ENCODE assay signal across 29 cellular contexts in genomic region chr14:60215127-60215444, GRCh38. TPM values are rescaled to one million over a fixed set of nuclear protein-coding genes. Genes with fewer than 3 reads are reported as not detected.
DNase-seq lines count a peak whose midpoint lies in the region; ATAC-seq, FAIRE-seq and TF ChIP-seq lines count a peak whose summit lies in the region.
"Had no signal": no experiment of that assay in that cellular context is flagged by ENCODE, and none has a peak within 500 bp of the region (broad histone marks: within the 10 kb centered on the region; RNA-seq: fewer than 3 reads in every experiment).

No MANE protein-coding gene starts in this region.

- WGBS in GM12878 (ENCODE audit: insufficient coverage, insufficient replicate concordance, low lambda C conversion rate, missing lambda C conversion rate) = 71% methylated on average over 2 of the region's 2 CpGs
- WGBS in small intestine, 3 donors = 15 to 48% (median 44%) methylated on average over 2 of the region's 2 CpGs

- H4K20me1 ChIP-seq in HCT116 (ENCODE audit: insufficient read depth) = no peaks in the 10 kb centered on the region
- H4K20me1 ChIP-seq in GM12878 (ENCODE audit: control insufficient read depth, insufficient read depth) = no peaks in the 10 kb centered on the region
- H4K20me1 ChIP-seq: BLaER1 had no signal

- TF ChIP-seq CTCF in HCT116 (IDR thresholded peaks at IDR 0.05 in 2 of 3, conservative IDR thresholded peaks at IDR 0.05 in 1 of 3; ENCODE audit: borderline replicate concordance in 1 of 3, insufficient read depth in 1 of 3, low read depth in 2 of 3, low read length in 2 of 3) (no peak), GM12878 (IDR thresholded peaks at IDR 0.05 in 2 of 3, conservative IDR thresholded peaks at IDR 0.05 in 1 of 3; ENCODE audit: control insufficient read depth in 2 of 3, extremely low read depth in 1 of 3, insufficient read depth in 1 of 3, low read depth in 3 of 3, low read length in 3 of 3) (no peak)

- TF ChIP-seq RAD21 in HCT116 (IDR thresholded peaks at IDR 0.05; ENCODE audit: low read depth) (no peak), GM12878 (IDR thresholded peaks at IDR 0.05; ENCODE audit: insufficient read depth, low read depth, low read length) (no peak)

- SMC1A ChIA-PET in GM12878 (lab: Charles Lee; ENCODE audit: uncharacterized antibody, unreplicated experiment) = interaction anchor here (0.8 to 17.6 kb wide), 10 partner anchors 10 to 116 kb away, joined by 3 to 303 read pairs (median 9); partner anchors contain the start of gene PPM1A

- H3K27ac ChIP-seq in HCT116 (ENCODE audit: low read depth, low read length) = no peak overlapping the region
- H3K27ac ChIP-seq in GM12878 (ENCODE audit: control insufficient read depth, insufficient read depth) = 0 out of 2 replicates have a peak overlapping the region, but pooled peaks have one; percentile 13
- H3K27ac ChIP-seq in muscle layer of colon (ENCODE audit: low read depth, low read length) = peak overlapping the region; percentile 57
- peak overlapping the region in 1 of 2 donors; percentile 4 for H3K27ac ChIP-seq in small intestine (ENCODE audit: low read depth in 1 of 2, low read length in 1 of 2)
- H3K27ac ChIP-seq: BLaER1, cardiac muscle cell, epithelial cell of prostate, tibial artery had no signal

- DNase-seq in HCT116 (ENCODE audit: low read depth, low spot score) (no peak), GM12878 (ENCODE audit: low read depth, low spot score) (no peak), small intestine (peak; percentile 77), iPS-NIHi11 (ENCODE audit: low spot score) (no peak), HuH-7.5 (ENCODE audit: low spot score) (no peak), sciatic nerve (ENCODE audit: low spot score) (no peak)
- DNase-seq: activated CD4-positive, alpha-beta T cell treated with anti-CD3 and anti-CD28 coated beads, Interleukin-2, amount 50 U/mL, for 4 hours; activated naive CD8-positive, alpha-beta T cell treated with anti-CD3 and anti-CD28 coated beads, Interleukin-2, amount 50 U/mL, for 24 hours; activated T-cell treated with anti-CD3 and anti-CD28 coated beads, Interleukin-2, amount 50 U/mL, for 72 hours; cortex of kidney; effector memory CD4-positive, alpha-beta T cell; HFFc6; islet precursor cell; NCI-H146; NCI-H345; NCI-H748 treated with DMSO at 0.1 percent for 48 hours; retina; RPMI8226; stimulated activated CD4-positive, alpha-beta T cell treated with anti-CD3 and anti-CD28 coated beads, Interleukin-12 subunit alpha, Interleukin-12 subunit beta, amount 100 ng/mL, for 4 hours; stimulated activated CD4-positive, alpha-beta T cell treated with anti-CD3 and anti-CD28 coated beads, Interleukin-4, amount 100 ng/mL, for 1 hour; tibial artery had no signal

- TF ChIP-seq POLR2A in HCT116 (IDR thresholded peaks at IDR 0.05; ENCODE audit: borderline replicate concordance, extremely low read depth, insufficient read depth, insufficient read length) = no peak
- TF ChIP-seq POLR2A in GM12878 (IDR thresholded peaks at IDR 0.05; ENCODE audit: low read depth, low read length) = no peak

- in situ Hi-C loops in GM12878 (cut with MboI) = no loop called here

- H3K4me3 ChIP-seq in HCT116 (replicated peaks in 1 of 2; ENCODE audit: low read depth in 1 of 2, low read length in 2 of 2) (no peak overlapping the region), GM12878 (no peak overlapping the region), muscle layer of colon (ENCODE audit: low read depth in 1 of 2, low read length in 2 of 2) (no peak overlapping the region), small intestine (ENCODE audit: low read depth in 1 of 2, low read length in 2 of 2) (no peak overlapping the region)
- H3K4me3 ChIP-seq: BLaER1, cardiac muscle cell, tibial artery had no signal

- H3K9me2 ChIP-seq in HCT116 (ENCODE audit: insufficient read depth) = no peaks in the 10 kb centered on the region

- intact Hi-C loops in HCT116 (cut with micrococcal nuclease) = no loop called here
- intact Hi-C loops in GM12878 (cut with micrococcal nuclease; ENCODE audit: unreplicated experiment) = no loop called here
- intact Hi-C loops in sciatic nerve (cut with DNase I) = no loop called here

- H3K4me2 ChIP-seq in HCT116 (ENCODE audit: low read length) (no peak overlapping the region), GM12878 (ENCODE audit: control insufficient read depth, insufficient read depth) (peak overlapping the region; percentile 28)
- H3K4me2 ChIP-seq: BLaER1 had no signal

- H3K27me3 ChIP-seq in HCT116 (ENCODE audit: insufficient read depth, low read length) (no peaks in the 10 kb centered on the region), GM12878 (replicated peaks in 1 of 2; ENCODE audit: control insufficient read depth in 2 of 2, insufficient read depth in 2 of 2, low read length in 1 of 2) (no peaks in the 10 kb centered on the region), muscle layer of colon (ENCODE audit: control insufficient read depth in 1 of 2, insufficient read depth in 2 of 2, low read length in 2 of 2) (no peaks in the 10 kb centered on the region), small intestine (ENCODE audit: control insufficient read depth in 2 of 2, insufficient read depth in 2 of 2, low read length in 2 of 2) (no peaks in the 10 kb centered on the region)
- H3K27me3 ChIP-seq: BLaER1, cardiac muscle cell, tibial artery had no signal

- H3K9ac ChIP-seq in HCT116 (ENCODE audit: low read length) (no peak overlapping the region), GM12878 (ENCODE audit: control insufficient read depth, insufficient read depth, low read length) (no peak overlapping the region), muscle layer of colon (ENCODE audit: low read length) (no peak overlapping the region)
- H3K9ac ChIP-seq: BLaER1 had no signal

- H2AFZ ChIP-seq in HCT116 (ENCODE audit: low read depth, low read length, poor library complexity, severe bottlenecking) (peak overlapping the region; percentile 20), GM12878 (ENCODE audit: control insufficient read depth, low read depth, low read length) (no peak overlapping the region)

- POLR2A ChIA-PET in HCT116 (lab: Charles Lee) (no interaction called here), GM12878 (lab: Charles Lee) (interaction anchor here (11.1 to 15.6 kb wide), 3 partner anchors 11 to 37 kb away, joined by 92 to 251 read pairs (median 241); partner anchors contain the start of gene PPM1A)

- H3K9me3 ChIP-seq in HCT116 (ENCODE audit: control insufficient read depth in 1 of 2, insufficient read depth in 1 of 2, low read depth in 1 of 2, low read length in 2 of 2) (no peaks in the 10 kb centered on the region), GM12878 (replicated peaks; ENCODE audit: control insufficient read depth, insufficient read depth, low read length) (no peaks in the 10 kb centered on the region), muscle layer of colon (ENCODE audit: low read length) (no peaks in the 10 kb centered on the region), small intestine (ENCODE audit: control insufficient read depth, low read depth) (no peaks in the 10 kb centered on the region)
- H3K9me3 ChIP-seq: BLaER1, tibial artery had no signal

- H3K4me1 ChIP-seq in HCT116 (ENCODE audit: control insufficient read depth in 1 of 2, insufficient read depth in 2 of 2, low read length in 2 of 2) (no peaks in the 10 kb centered on the region), GM12878 (ENCODE audit: control insufficient read depth, insufficient read depth, low read length) (peaks cover 37% of the 10 kb centered on the region), muscle layer of colon (ENCODE audit: insufficient read depth, low read length) (peaks cover 37% of the 10 kb centered on the region), small intestine (ENCODE audit: control insufficient read depth in 2 of 2, insufficient read depth in 1 of 2, low read depth in 1 of 2, low read length in 1 of 2) (peaks cover 3% of the 10 kb centered on the region in 2 donors)
- H3K4me1 ChIP-seq: BLaER1 had no signal

- RAD21 ChIA-PET in HCT116 (lab: Charles Lee; ENCODE audit: low non-redundant PET in 1 of 2, low total read pairs in 2 of 2, uncharacterized antibody in 2 of 2, unreplicated experiment in 2 of 2) = no interaction called here
- RAD21 ChIA-PET in GM12878 (lab: Charles Lee; ENCODE audit: unreplicated experiment) = interaction anchor here (1.0 to 15.8 kb wide), 8 partner anchors 10 to 139 kb away, joined by 3 to 446 read pairs (median 5); partner anchors contain the start of gene PPM1A

- TF ChIP-seq EP300 in GM12878 (IDR thresholded peaks at IDR 0.05; ENCODE audit: borderline replicate concordance in 1 of 2, control insufficient read depth in 1 of 2, low read depth in 2 of 2, low read length in 2 of 2) = no peak

- ATAC-seq in HCT116 (no peak), GM12878 (no peak), sciatic nerve (no peak)
- ATAC-seq: activated CD4-positive, CD25-positive, alpha-beta regulatory T cell treated with anti-CD3 and anti-CD28 coated beads, Interleukin-2, amount 50 U/mL, for 24 hours; activated naive CD8-positive, alpha-beta T cell treated with anti-CD3 and anti-CD28 coated beads, Interleukin-2, amount 50 U/mL, for 24 hours; activated T-cell treated with anti-CD3 and anti-CD28 coated beads, Interleukin-2, amount 50 U/mL, for 72 hours; natural killer cell treated with Interleukin-12 subunit alpha and Interleukin-12 subunit beta and Interleukin-15 and Interleukin-18, amount 100 ng/mL, for 72 hours had no signal

- no TSS peak for BruUV-seq in HCT116 (replicated peaks; lab: Mats Ljungman, UMichigan)
- no TSS peak for BruUV-seq in GM12878 (replicated peaks; lab: Mats Ljungman, UMichigan)

- H3K79me2 ChIP-seq in HCT116 (ENCODE audit: insufficient read depth, low read length) = no peaks in the 10 kb centered on the region
- H3K79me2 ChIP-seq in GM12878 (ENCODE audit: control insufficient read depth, insufficient read depth, low read length) = no peaks in the 10 kb centered on the region

- CTCF ChIA-PET in HCT116 (lab: Charles Lee) = no interaction called here
- CTCF ChIA-PET in GM12878 (lab: Yijun Ruan, JAX) = interaction anchor here (1.0 to 6.3 kb wide), 11 partner anchors 8 to 133 kb away, joined by 3 to 38 read pairs (median 8); partner anchors contain the start of gene PPM1A

- H3K36me3 ChIP-seq in HCT116 (ENCODE audit: control insufficient read depth in 1 of 2, insufficient read depth in 2 of 2, low read length in 2 of 2) = no peaks in the 10 kb centered on the region
- no peaks in the 10 kb centered on the region for H3K36me3 ChIP-seq in GM12878 (ENCODE audit: control insufficient read depth in 2 of 2, insufficient read depth in 2 of 2, low read length in 1 of 2)
- H3K36me3 ChIP-seq in muscle layer of colon (ENCODE audit: insufficient read depth, low read length) = no peaks in the 10 kb centered on the region
- H3K36me3 ChIP-seq in small intestine (ENCODE audit: control insufficient read depth in 2 of 2, insufficient read depth in 2 of 2, low read length in 2 of 2) = no peaks in the 10 kb centered on the region
- H3K36me3 ChIP-seq: BLaER1, cardiac muscle cell, tibial artery had no signal

- FAIRE-seq in GM12878 (lab: Jason Lieb, UNC) = no peak
- no peak for FAIRE-seq in small intestine (lab: Jason Lieb, UNC)
- FAIRE-seq: astrocyte, GM12891 had no signal

RNA-seq across cellular contexts. Expression of gene PPM1A, which starts 33.9 kb away (rescaled TPM):
- total RNA-seq in HCT116 (2021; ENCODE audit: unreplicated experiment) = 32.8 TPM
- polyA plus RNA-seq in HCT116 (2012) = 25.9 and 28.0 TPM in 2 replicates
- 212 and 214 TPM in 2 replicates for total RNA-seq in GM12878 (2013; cell fraction: nucleolus; rRNA removed)
- 16.8 and 25.3 TPM in 2 replicates for total RNA-seq in GM12878 (2014; rRNA removed)
- total RNA-seq in GM12878 (2014; rRNA removed; fragmentation: Illumina TruSeq; extraction: Trizol) = 35.1 and 35.3 TPM in 2 replicates
- 66.2 and 73.1 TPM in 2 replicates for total RNA-seq in GM12878 (2021)
- polyA plus RNA-seq in GM12878 (2011; ENCODE audit: low read depth) = 48.8 TPM
- polyA plus RNA-seq in GM12878 (2011; rRNA removed) = 124 and 181 TPM in 2 replicates
- 29.7 and 36.5 TPM in 2 replicates for polyA plus RNA-seq in GM12878 (2011; cell fraction: cytosol; rRNA removed)
- 131 and 153 TPM in 2 replicates for polyA plus RNA-seq in GM12878 (2011; cell fraction: nucleus; rRNA removed)
- 60.8 and 61.6 TPM in 2 replicates for polyA plus RNA-seq in GM12878 (2012)
- 55.7 and 77.5 TPM in 2 replicates for polyA plus RNA-seq in GM12878 (2014; fragmentation: Illumina TruSeq; extraction: Trizol)
- polyA plus RNA-seq in GM12878 (2014; fragmentation: Nextera tagmentation; extraction: Ambion mirVana) = 10 to 100 TPM; 49.0 to 58.6 TPM
- polyA plus RNA-seq in GM12878 (2014; rRNA removed) = 40.3 and 45.0 TPM in 2 replicates
- 10 to 100 TPM; 29.0 to 29.8 TPM for polyA plus RNA-seq in GM12878 (2016; fragmentation: Nextera tagmentation; extraction: Ambion mirVana)
- polyA minus RNA-seq in GM12878 (2011; rRNA and poly(A)+ RNA removed) = 140 and 261 TPM in 2 replicates
- 37.6 and 52.6 TPM in 2 replicates for polyA minus RNA-seq in GM12878 (2011; cell fraction: cytosol; rRNA and poly(A)+ RNA removed)
- polyA minus RNA-seq in GM12878 (2011; cell fraction: nucleus; rRNA and poly(A)+ RNA removed) = 44.7 and 63.4 TPM in 2 replicates
- 100 to 1,000 TPM in 1 of 3 donors, 10 to 100 TPM in 2; 27.6 to 101 (median 80.2) TPM for polyA plus RNA-seq in small intestine
- total RNA-seq in sciatic nerve = 74.0 TPM

RNA-seq across cellular contexts. Expression of gene DHRS7, which starts 49.9 kb away (rescaled TPM):
- total RNA-seq in HCT116 (2021; ENCODE audit: unreplicated experiment) (43.8 TPM), GM12878 (2014; rRNA removed) (74.0 and 75.8 TPM in 2 replicates), GM12878 (2014; rRNA removed; fragmentation: Illumina TruSeq; extraction: Trizol) (58.5 and 59.1 TPM in 2 replicates), GM12878 (2021) (58.8 and 60.7 TPM in 2 replicates), sciatic nerve (73.5 TPM)
- 49.7 and 61.4 TPM in 2 replicates for polyA plus RNA-seq in HCT116 (2012)
- total RNA-seq in GM12878 (2013; cell fraction: nucleolus; rRNA removed) = 83.0 and 83.5 TPM in 2 replicates
- 51.5 TPM for polyA plus RNA-seq in GM12878 (2011; ENCODE audit: low read depth)
- polyA plus RNA-seq in GM12878 (2011; rRNA removed) (55.0 and 56.9 TPM in 2 replicates), GM12878 (2014; fragmentation: Illumina TruSeq; extraction: Trizol) (63.6 and 85.6 TPM in 2 replicates), GM12878 (2014; fragmentation: Nextera tagmentation; extraction: Ambion mirVana) (10 to 100 TPM; 59.1 to 66.1 TPM), GM12878 (2014; rRNA removed) (56.6 and 60.8 TPM in 2 replicates), GM12878 (2016; fragmentation: Nextera tagmentation; extraction: Ambion mirVana) (10 to 100 TPM; 98.0 to 99.8 TPM), small intestine (100 to 1,000 TPM in 1 of 3 donors, 10 to 100 TPM in 2; 78.7 to 165 (median 99.2) TPM)
- polyA plus RNA-seq in GM12878 (2011; cell fraction: cytosol; rRNA removed) = 39.1 and 39.5 TPM in 2 replicates
- polyA plus RNA-seq in GM12878 (2011; cell fraction: nucleus; rRNA removed) = 30.7 and 34.7 TPM in 2 replicates
- polyA plus RNA-seq in GM12878 (2012) = 54.3 and 60.3 TPM in 2 replicates
- 25.6 and 33.3 TPM in 2 replicates for polyA minus RNA-seq in GM12878 (2011; rRNA and poly(A)+ RNA removed)
- polyA minus RNA-seq in GM12878 (2011; cell fraction: cytosol; rRNA and poly(A)+ RNA removed) = 11.8 and 18.3 TPM in 2 replicates
- 25.0 and 32.4 TPM in 2 replicates for polyA minus RNA-seq in GM12878 (2011; cell fraction: nucleus; rRNA and poly(A)+ RNA removed)
